ENCODE assay signal across 8 cellular contexts in the genomic region with DNA sequence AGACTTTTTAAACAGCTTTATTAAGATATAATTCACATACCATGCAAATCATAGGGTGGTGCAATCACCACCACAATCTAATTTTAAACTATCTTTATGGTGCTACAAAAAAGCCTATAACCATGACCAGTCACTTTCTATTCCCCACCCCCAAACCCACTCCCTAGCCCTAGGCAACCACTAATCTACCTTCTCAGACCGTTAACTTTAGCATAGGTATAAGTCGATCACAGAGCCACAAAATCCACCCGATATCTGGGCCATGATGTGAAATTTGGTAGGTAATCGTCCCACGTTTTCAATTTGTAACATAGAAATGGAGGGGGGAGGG. TPM values are rescaled to one million over a fixed set of nuclear protein-coding genes. Genes with fewer than 3 reads are reported as not detected.
DNase-seq lines count a peak whose midpoint lies in the region; ATAC-seq and TF ChIP-seq lines count a peak whose summit lies in the region.

No MANE protein-coding gene starts in this region.

- no peak overlapping the region for H3K18ac ChIP-seq in trophoblast cell (ENCODE audit: low read length)

- H2AFZ ChIP-seq in PC-3 (ENCODE audit: low read length) (peak overlapping the region; percentile 79), trophoblast cell (ENCODE audit: insufficient read depth, low read length, poor library complexity) (no peak overlapping the region)

- H2BK12ac ChIP-seq in trophoblast cell (ENCODE audit: low read length) = no peak overlapping the region

- DNase-seq in CD4-positive, CD25-positive, alpha-beta regulatory T cell = no peak
- DNase-seq in HFF-Myc (ENCODE audit: extremely low read depth, low read depth) (no peak), PC-3 (no peak), epithelial cell of proximal tubule (ENCODE audit: low read depth) (no peak), trophoblast cell (no peak), KG1 (lab: John Stamatoyannopoulos, UW) (no peak), AML-193 (lab: John Stamatoyannopoulos, UW) (no peak), mucosa of gallbladder (ENCODE audit: low spot score) (no peak)

- CTCF ChIA-PET in PC-3 (lab: Charles Lee) = no interaction called here

- no peak overlapping the region for H4K12ac ChIP-seq in trophoblast cell (ENCODE audit: low read depth, low read length)

- H3K4me1 Mint-ChIP-seq in CD4-positive, CD25-positive, alpha-beta regulatory T cell = peaks cover 16 to 60% (median 27%) of the 10 kb centered on the region in 4 donors

- no peaks in the 10 kb centered on the region for H3K79me1 ChIP-seq in trophoblast cell (ENCODE audit: low read length)

- no CpG with 5 or more reads among the region's 5 CpGs for WGBS in trophoblast cell (ENCODE audit: extremely low coverage, insufficient coverage, insufficient read length)

- H3K14ac ChIP-seq in trophoblast cell (ENCODE audit: low read length) = no peak overlapping the region

- TF ChIP-seq CTCF in HFF-Myc (IDR thresholded peaks at IDR 0.05; ENCODE audit: low read depth, low read length, missing control alignments) = no peak
- TF ChIP-seq CTCF in PC-3 (conservative IDR thresholded peaks at IDR 0.05; ENCODE audit: low read depth, low read length) = no peak
- no peak for TF ChIP-seq CTCF in epithelial cell of proximal tubule (conservative IDR thresholded peaks at IDR 0.05; ENCODE audit: low read depth, low read length)

- H4K91ac ChIP-seq in trophoblast cell (ENCODE audit: low read depth, low read length) = no peak overlapping the region

- no peaks in the 10 kb centered on the region for H3K9me2 ChIP-seq in PC-3 (replicated peaks; ENCODE audit: low read length)

- no peaks in the 10 kb centered on the region for H3F3A ChIP-seq in PC-3 (ENCODE audit: low read length, unreplicated experiment)

- H3K4me3 Mint-ChIP-seq in CD4-positive, CD25-positive, alpha-beta regulatory T cell = peak overlapping the region; percentile 95 to 99 (median 97)

- H3K23ac ChIP-seq in trophoblast cell (ENCODE audit: low read length) = no peak overlapping the region

- H2BK120ac ChIP-seq in trophoblast cell (ENCODE audit: insufficient read depth, low read length, poor library complexity) = no peak overlapping the region

- peak overlapping the region; percentile 95 for H3K27ac ChIP-seq in CD4-positive, CD25-positive, alpha-beta regulatory T cell (ENCODE audit: insufficient read depth, low read length, poor library complexity, severe bottlenecking)
- peak overlapping the region; percentile 59 for H3K27ac ChIP-seq in PC-3 (ENCODE audit: low read length)
- no peak overlapping the region for H3K27ac ChIP-seq in trophoblast cell (ENCODE audit: low read depth, low read length)

- H3K9me3 Mint-ChIP-seq in CD4-positive, CD25-positive, alpha-beta regulatory T cell = no peaks in the 10 kb centered on the region

- H4K8ac ChIP-seq in trophoblast cell (ENCODE audit: low read depth, low read length) = peak overlapping the region; percentile 50

- H3K27me3 ChIP-seq in CD4-positive, CD25-positive, alpha-beta regulatory T cell (ENCODE audit: control insufficient read depth, insufficient read depth, low read length) = no peaks in the 10 kb centered on the region
- no peaks in the 10 kb centered on the region for H3K27me3 ChIP-seq in PC-3 (ENCODE audit: low read length)
- no peaks in the 10 kb centered on the region for H3K27me3 ChIP-seq in trophoblast cell (ENCODE audit: insufficient read depth, low read length)

- H3K9me3 ChIP-seq in CD4-positive, CD25-positive, alpha-beta regulatory T cell (ENCODE audit: control insufficient read depth in 2 of 2, low read length in 2 of 2) = no peaks in the 10 kb centered on the region
- H3K9me3 ChIP-seq in PC-3 (ENCODE audit: low read length) = no peaks in the 10 kb centered on the region
- no peaks in the 10 kb centered on the region for H3K9me3 ChIP-seq in trophoblast cell (ENCODE audit: insufficient read depth, low read depth, low read length)

- peak overlapping the region; percentile 95 for H3K4me3 ChIP-seq in CD4-positive, CD25-positive, alpha-beta regulatory T cell (ENCODE audit: low read depth, low read length)
- peak overlapping the region; percentile 91 for H3K4me3 ChIP-seq in HFF-Myc (replicated peaks; ENCODE audit: low read depth, low read length)
- H3K4me3 ChIP-seq in PC-3 (ENCODE audit: low read length) = peak overlapping the region; percentile 95
- peak overlapping the region; percentile 75 for H3K4me3 ChIP-seq in epithelial cell of proximal tubule (ENCODE audit: low read depth, low read length)
- peak overlapping the region; percentile 96 for H3K4me3 ChIP-seq in trophoblast cell (ENCODE audit: low read depth, low read length)

- peak overlapping the region; percentile 87 for H3K9ac ChIP-seq in PC-3 (ENCODE audit: low read length)
- peak overlapping the region; percentile 99 for H3K9ac ChIP-seq in trophoblast cell (ENCODE audit: low read length)

- H2AK5ac ChIP-seq in trophoblast cell (ENCODE audit: low read length) = no peak overlapping the region

- H3K4ac ChIP-seq in trophoblast cell (ENCODE audit: low read depth, low read length) = no peak overlapping the region

- POLR2A ChIA-PET in PC-3 (lab: Charles Lee; ENCODE audit: unreplicated experiment) = no interaction called here

- H3K36me3 Mint-ChIP-seq in CD4-positive, CD25-positive, alpha-beta regulatory T cell = peaks cover 24% of the 10 kb centered on the region

- H3K79me2 ChIP-seq in PC-3 (ENCODE audit: low read length) (peaks cover 41% of the 10 kb centered on the region), trophoblast cell (ENCODE audit: control insufficient read depth, insufficient read depth, low read length, poor library complexity) (peaks cover 4% of the 10 kb centered on the region)

- intact Hi-C loops in PC-3 (cut with micrococcal nuclease) = loop anchor here (2.0 kb wide), 1 partner anchor 96 kb away; a partner anchor contains a TSS

- H3K27ac Mint-ChIP-seq in CD4-positive, CD25-positive, alpha-beta regulatory T cell = peak overlapping the region; percentile 98 to 99 (median 98)

- H2BK5ac ChIP-seq in trophoblast cell (ENCODE audit: low read depth, low read length, poor library complexity) = no peak overlapping the region

- BruUV-seq in PC-3 (replicated peaks; lab: Mats Ljungman, UMichigan) = TSS peak; percentile 97

- peak; percentile 4 to 6 for ATAC-seq in CD4-positive, CD25-positive, alpha-beta regulatory T cell (ENCODE audit: low read depth in 2 of 2)
- peak; percentile 51 for ATAC-seq in PC-3

- peaks cover 20% of the 10 kb centered on the region for H3K36me3 ChIP-seq in CD4-positive, CD25-positive, alpha-beta regulatory T cell (ENCODE audit: control insufficient read depth, insufficient read depth, low read length)
- H3K36me3 ChIP-seq in PC-3 (ENCODE audit: low read depth, low read length) (peaks cover 27% of the 10 kb centered on the region), trophoblast cell (ENCODE audit: control insufficient read depth in 1 of 2, insufficient read depth in 2 of 2, low read length in 2 of 2) (peaks cover 8 to 13% of the 10 kb centered on the region in 2 experiments)

- no peaks in the 10 kb centered on the region for H3K27me3 Mint-ChIP-seq in CD4-positive, CD25-positive, alpha-beta regulatory T cell

- peak overlapping the region; percentile 96 for H3K4me2 ChIP-seq in PC-3 (ENCODE audit: low read length)
- peak overlapping the region; percentile 97 for H3K4me2 ChIP-seq in trophoblast cell (ENCODE audit: low read length)

- H3K4me1 ChIP-seq in CD4-positive, CD25-positive, alpha-beta regulatory T cell (ENCODE audit: control insufficient read depth, insufficient read depth, low read length, poor library complexity, severe bottlenecking) = peaks cover 26% of the 10 kb centered on the region
- H3K4me1 ChIP-seq in PC-3 (ENCODE audit: insufficient read depth, low read length) (no peaks in the 10 kb centered on the region; the same call in 1 of the 2 replicates), trophoblast cell (ENCODE audit: control insufficient read depth in 1 of 2, insufficient read depth in 2 of 2, low read length in 2 of 2) (peaks cover 2 to 4% of the 10 kb centered on the region in 2 experiments)

- 0 out of 2 replicates have a peak, but pooled peaks cover 5% of the 10 kb centered on the region for H4K20me1 ChIP-seq in PC-3 (ENCODE audit: low read length)

RNA-seq across cellular contexts. Expression of a gene that starts 0.5 kb away (rescaled TPM):
- total RNA-seq in CD4-positive, CD25-positive, alpha-beta regulatory T cell = 66.9 TPM
- polyA plus RNA-seq in CD4-positive, CD25-positive, alpha-beta regulatory T cell = 1 to 10 TPM; 6.1 to 8.9 (median 7.8) TPM
- 13.1 and 21.8 TPM in 2 replicates for total RNA-seq in PC-3 (2014; rRNA removed)
- total RNA-seq in epithelial cell of proximal tubule = 6.6 and 9.8 TPM in 2 replicates
- 38.5 and 39.5 TPM in 2 replicates for polyA plus RNA-seq in trophoblast cell (2013)
- total RNA-seq in mucosa of gallbladder = 46.7 TPM

RNA-seq across cellular contexts. Expression of a gene that starts 44.9 kb away (rescaled TPM):
- 3.3 TPM for total RNA-seq in CD4-positive, CD25-positive, alpha-beta regulatory T cell
- not detected for polyA plus RNA-seq in CD4-positive, CD25-positive, alpha-beta regulatory T cell
- 0.23 TPM in 1 of 2 replicates, not detected in the other for total RNA-seq in PC-3 (2014; rRNA removed)
- total RNA-seq in epithelial cell of proximal tubule = not detected in 2 replicates
- polyA plus RNA-seq in trophoblast cell (2013) = 0.14 and 0.18 TPM in 2 replicates
- total RNA-seq in mucosa of gallbladder = 2.7 TPM
